In the genomic region with DNA sequence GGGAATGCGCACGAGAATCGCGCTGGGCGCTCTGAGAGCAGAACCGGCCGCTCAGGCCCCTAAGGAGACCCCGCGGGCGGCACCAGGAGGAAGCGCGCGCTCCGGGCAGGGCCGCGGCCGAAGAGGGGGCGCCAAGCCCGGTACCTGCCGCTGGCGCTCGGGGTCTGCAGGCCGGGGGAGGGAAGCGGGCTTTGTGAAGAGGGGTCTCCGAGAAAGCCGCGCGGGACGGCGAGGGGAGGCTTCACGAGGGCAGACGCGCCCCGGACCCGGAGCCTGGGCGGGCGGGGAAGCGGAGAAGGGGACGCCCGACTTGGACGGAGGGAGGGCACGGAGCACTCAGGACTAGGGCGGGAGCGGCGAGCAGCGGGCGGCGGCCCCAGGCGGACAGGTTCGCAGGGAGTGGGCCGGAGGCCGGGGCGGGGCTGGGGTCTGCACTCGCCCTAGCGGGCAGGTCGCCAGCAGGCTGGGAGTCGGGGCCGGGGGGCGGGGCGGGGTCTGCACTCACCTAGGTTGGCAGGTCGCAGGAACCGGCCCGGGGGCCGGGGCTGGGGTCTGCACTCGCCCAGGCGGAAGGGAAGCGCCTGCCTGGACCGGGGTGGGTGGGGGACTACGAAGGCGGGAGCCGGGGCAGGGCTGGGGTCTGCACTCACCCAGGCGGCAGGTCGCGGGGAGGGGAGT, we compare ENCODE assay signal across 8 cellular contexts. TPM values are rescaled to one million over a fixed set of nuclear protein-coding genes. Genes with fewer than 3 reads are reported as not detected.
DNase-seq lines count a peak whose midpoint lies in the region; ATAC-seq, FAIRE-seq and TF ChIP-seq lines count a peak whose summit lies in the region.

No MANE protein-coding gene starts in this region.

- intact Hi-C loops in colonic mucosa (cut with DNase I), result loop anchor here (5.0 kb wide), 2 partner anchors 51 to 121 kb away; no protein-coding TSS in a partner anchor

- peak overlapping the region; percentile 95 for H3K4me2 ChIP-seq in A549

- no peaks in the 10 kb centered on the region for H3K36me3 ChIP-seq in colonic mucosa
- no peaks in the 10 kb centered on the region for H3K36me3 ChIP-seq in liver (ENCODE audit: control insufficient read depth in 4 of 4, insufficient read depth in 3 of 4, low read depth in 1 of 4, low read length in 3 of 4)
- H3K36me3 ChIP-seq in suprapubic skin, result no peaks in the 10 kb centered on the region

- peak overlapping the region; percentile 89 to 97 for H3K27ac ChIP-seq in A549
- peak overlapping the region; percentile 99 for H3K27ac ChIP-seq in colonic mucosa
- H3K27ac ChIP-seq in liver (ENCODE audit: low read depth in 1 of 2, low read length in 2 of 2), result peak overlapping the region; percentile 99 to 100
- H3K27ac ChIP-seq in suprapubic skin, result peak overlapping the region; percentile 98

- H3K27me3 ChIP-seq in colonic mucosa, result no peaks in the 10 kb centered on the region
- H3K27me3 ChIP-seq in liver (ENCODE audit: control insufficient read depth in 4 of 4, insufficient read depth in 4 of 4, low read length in 3 of 4), result no peaks in the 10 kb centered on the region
- H3K27me3 ChIP-seq in suprapubic skin, result no peaks in the 10 kb centered on the region

- CTCF ChIA-PET in A549 (lab: Yijun Ruan, JAX), result interaction anchor here (0.8 to 1.4 kb wide), 3 partner anchors 10 to 21 kb away, joined by 3 to 8 read pairs (median 4); no protein-coding TSS in a partner anchor

- TF ChIP-seq CTCF in A549 (IDR thresholded peaks at IDR 0.05) (no peak), colonic mucosa (IDR thresholded peaks at IDR 0.05) (no peak), liver (IDR thresholded peaks at IDR 0.05; ENCODE audit: low read depth, low read length, missing input control) (no peak), suprapubic skin (IDR thresholded peaks at IDR 0.05) (no peak)

- TF ChIP-seq RAD21 in A549 (conservative IDR thresholded peaks at IDR 0.05 in 1 of 2, IDR thresholded peaks at IDR 0.05 in 1 of 2) (no peak), liver (IDR thresholded peaks at IDR 0.05) (no peak)

- ATAC-seq in A549, result peak; percentile 35 to 38; a peak in 5 of 6 replicates
- peak; percentile 0 for ATAC-seq in GM19035 (IDR thresholded peaks at IDR 0.05; ENCODE audit: unreplicated experiment)
- ATAC-seq in GM21390 (IDR thresholded peaks at IDR 0.05; ENCODE audit: unreplicated experiment), result no peak

- no peaks in the 10 kb centered on the region for H3K9me3 ChIP-seq in A549
- H3K9me3 ChIP-seq in colonic mucosa, result no peaks in the 10 kb centered on the region
- no peaks in the 10 kb centered on the region for H3K9me3 ChIP-seq in liver (ENCODE audit: control insufficient read depth in 4 of 4, low read length in 3 of 4)
- no peaks in the 10 kb centered on the region for H3K9me3 ChIP-seq in suprapubic skin

- POLR2A ChIA-PET in A549 (lab: Yijun Ruan, JAX), result interaction anchor here (1.0 to 3.2 kb wide), 4 partner anchors 9 to 124 kb away, joined by 6 to 22 read pairs (median 12); partner anchors contain the start of gene NCAPG2

- DNase-seq in A549 (ENCODE audit: low read depth in 1 of 2, low spot score in 1 of 2) (peak in 1 of 2 experiments; percentile 29), RPMI8226 (peak; percentile 45), colonic mucosa (peak; percentile 55), suprapubic skin (ENCODE audit: low spot score in 2 of 2) (no peak), hippocampal formation (lab: John Stamatoyannopoulos, UW) (no peak)

- no peak for FAIRE-seq in A549 (lab: Jason Lieb, UNC)

- H3K4me1 ChIP-seq in A549, result peaks cover 35% of the 10 kb centered on the region
- peaks cover 3% of the 10 kb centered on the region for H3K4me1 ChIP-seq in colonic mucosa
- peaks cover 4 to 20% (median 6%) of the 10 kb centered on the region in 4 donors for H3K4me1 ChIP-seq in liver (ENCODE audit: control insufficient read depth in 4 of 4, insufficient read depth in 4 of 4, low read length in 3 of 4)
- peaks cover 25% of the 10 kb centered on the region for H3K4me1 ChIP-seq in suprapubic skin

- TF ChIP-seq POLR2A in A549 (IDR thresholded peaks at IDR 0.05; ENCODE audit: low read length) (no peak), suprapubic skin (IDR thresholded peaks at IDR 0.05) (no peak)

- H3K9ac ChIP-seq in colonic mucosa (ENCODE audit: low read depth in 2 of 2, low read length in 2 of 2) (peak overlapping the region; percentile 93 to 98), liver (ENCODE audit: low read depth in 1 of 2, low read length in 2 of 2) (peak overlapping the region; percentile 71 to 85)

- WGBS in A549 (ENCODE audit: missing lambda C conversion rate), result 2% methylated on average over 20 of the region's 74 CpGs
- 2% methylated on average over 74 of the region's 74 CpGs for WGBS in liver
- WGBS in suprapubic skin, result under 1% methylated on average over 22 of the region's 74 CpGs

- TF ChIP-seq EP300 in A549 (IDR thresholded peaks at IDR 0.05) (no peak), suprapubic skin (IDR thresholded peaks at IDR 0.05) (no peak)

- H3K4me3 ChIP-seq in A549 (peak overlapping the region; percentile 92), colonic mucosa (peak overlapping the region; percentile 84), liver (ENCODE audit: low read depth in 1 of 3, low read length in 3 of 3) (peak overlapping the region; percentile 84 to 89 (median 88)), suprapubic skin (peak overlapping the region; percentile 99)

TF ChIP-seq in A549, 52 proteins besides CTCF, POLR2A, EP300 and RAD21 (continues in another document):
- no peak for TF ChIP-seq KDM5A (IDR thresholded peaks at IDR 0.05)
- TF ChIP-seq NR3C1 (IDR thresholded peaks at IDR 0.05), result no peak

TF ChIP-seq in liver, 16 proteins besides CTCF, POLR2A, EP300 and RAD21 (continues in another document):
- TF ChIP-seq HNF4A (conservative IDR thresholded peaks at IDR 0.05) (no peak), TAF1 (conservative IDR thresholded peaks at IDR 0.05) (no peak), MAX (IDR thresholded peaks at IDR 0.05) (no peak), HNF4G (IDR thresholded peaks at IDR 0.05) (no peak), NR2F2 (IDR thresholded peaks at IDR 0.05) (no peak), ZBTB33 (IDR thresholded peaks at IDR 0.05) (no peak), RXRA (IDR thresholded peaks at IDR 0.05) (no peak), FOXA1 (IDR thresholded peaks at IDR 0.05) (no peak), GABPA (IDR thresholded peaks at IDR 0.05 in 1 of 2, conservative IDR thresholded peaks at IDR 0.05 in 1 of 2) (no peak)

RNA-seq across cellular contexts. Expression of gene ESYT2, which starts 0.8 kb away (rescaled TPM):
- polyA plus RNA-seq in A549 (2011; rRNA removed) (73.2 and 77.0 TPM in 2 replicates), A549 (2017; fragmentation: RNase III; extraction: RNeasy Plus Mini Kit Qiagen cat#74134 plus additional on column Dnase treatment) (41.8 to 48.3 TPM (median 45.8 TPM) in 3 replicates), liver (10 to 100 TPM in 1 of 2 donors, 1 to 10 TPM in 1; 4.9 to 11.0 TPM)
- polyA plus RNA-seq in A549 (2012; cell fraction: cytosol; rRNA removed), result 22.5 and 29.6 TPM in 2 replicates
- 30.1 and 31.2 TPM in 2 replicates for polyA plus RNA-seq in A549 (2012; cell fraction: nucleus; rRNA removed)
- polyA minus RNA-seq in A549 (2011; rRNA and poly(A)+ RNA removed), result 54.6 and 62.5 TPM in 2 replicates
- total RNA-seq in colonic mucosa (100 to 1,000 TPM in 1 of 2 donors, 10 to 100 TPM in 1; 57.5 to 105 TPM), liver (10 to 100 TPM; 23.4 to 31.7 TPM), suprapubic skin (10 to 100 TPM; 68.3 to 95.8 (median 82.6) TPM)

RNA-seq across cellular contexts. Expression of gene DYNC2I1, which starts 27.9 kb away (rescaled TPM):
- 10.6 and 17.4 TPM in 2 replicates for polyA plus RNA-seq in A549 (2011; rRNA removed)
- 11.0 and 11.8 TPM in 2 replicates for polyA plus RNA-seq in A549 (2012; cell fraction: cytosol; rRNA removed)
- polyA plus RNA-seq in A549 (2012; cell fraction: nucleus; rRNA removed), result 41.8 and 42.7 TPM in 2 replicates
- polyA plus RNA-seq in A549 (2017; fragmentation: RNase III; extraction: RNeasy Plus Mini Kit Qiagen cat#74134 plus additional on column Dnase treatment), result 8.7 to 10.0 TPM (median 9.1 TPM) in 3 replicates
- polyA minus RNA-seq in A549 (2011; rRNA and poly(A)+ RNA removed), result 5.8 and 7.5 TPM in 2 replicates
- total RNA-seq in colonic mucosa, result 10 to 100 TPM; 16.4 to 21.8 TPM
- 1 to 10 TPM; 2.0 to 4.9 TPM for total RNA-seq in liver
- polyA plus RNA-seq in liver, result 10 to 100 TPM in 1 of 2 donors, 1 to 10 TPM in 1; 2.2 to 12.9 TPM
- total RNA-seq in suprapubic skin, result 10 to 100 TPM in 2 of 4 donors, 1 to 10 TPM in 2; 7.2 to 33.5 (median 9.3) TPM

Comparison
In these comparisons a context has a peak if more than half of its experiments do, and no peak if none do; other contexts are left out.
1. DNase-seq: peak in RPMI8226 (single experiment) and colonic mucosa (single experiment); none in suprapubic skin (0 of 2) and hippocampal formation (0 of 2).
2. Peak in every context shown above with its lines, with median percentiles within 50 percentile points of each other: H3K27ac ChIP-seq and H3K4me3 ChIP-seq.